In the genomic region with DNA sequence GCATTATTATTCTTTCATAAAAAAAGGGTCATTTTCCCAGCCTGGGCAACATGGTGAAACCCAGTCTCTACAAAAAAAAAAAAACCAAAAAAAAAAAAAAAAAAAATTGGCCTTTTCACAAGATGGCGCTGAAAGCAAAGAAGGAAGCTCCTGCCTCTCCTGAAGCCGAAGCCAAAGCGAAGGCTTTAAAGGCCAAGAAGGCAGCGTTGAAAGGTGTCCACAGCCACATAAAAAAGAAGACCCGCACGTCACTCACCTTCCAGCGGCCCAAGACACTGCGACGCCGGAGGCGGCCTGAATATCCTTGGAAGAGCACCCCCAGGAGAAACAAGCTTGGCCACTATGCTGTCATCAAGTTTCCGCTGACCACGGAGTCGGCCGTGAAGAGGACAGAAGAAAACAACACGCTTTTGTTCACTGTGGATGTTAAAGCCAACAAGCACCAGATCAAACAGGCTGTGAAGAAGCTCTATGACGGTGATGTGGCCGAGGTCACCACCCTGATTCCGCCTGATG, we compare ENCODE assay signal across 1 cellular context.
TF ChIP-seq lines count a peak whose summit lies in the region.

No MANE protein-coding gene starts in this region.

TF ChIP-seq in GM23338, 12 proteins besides CTCF, POLR2A, EP300 and RAD21 (continued from another document):
- TF ChIP-seq, protein P1, sequence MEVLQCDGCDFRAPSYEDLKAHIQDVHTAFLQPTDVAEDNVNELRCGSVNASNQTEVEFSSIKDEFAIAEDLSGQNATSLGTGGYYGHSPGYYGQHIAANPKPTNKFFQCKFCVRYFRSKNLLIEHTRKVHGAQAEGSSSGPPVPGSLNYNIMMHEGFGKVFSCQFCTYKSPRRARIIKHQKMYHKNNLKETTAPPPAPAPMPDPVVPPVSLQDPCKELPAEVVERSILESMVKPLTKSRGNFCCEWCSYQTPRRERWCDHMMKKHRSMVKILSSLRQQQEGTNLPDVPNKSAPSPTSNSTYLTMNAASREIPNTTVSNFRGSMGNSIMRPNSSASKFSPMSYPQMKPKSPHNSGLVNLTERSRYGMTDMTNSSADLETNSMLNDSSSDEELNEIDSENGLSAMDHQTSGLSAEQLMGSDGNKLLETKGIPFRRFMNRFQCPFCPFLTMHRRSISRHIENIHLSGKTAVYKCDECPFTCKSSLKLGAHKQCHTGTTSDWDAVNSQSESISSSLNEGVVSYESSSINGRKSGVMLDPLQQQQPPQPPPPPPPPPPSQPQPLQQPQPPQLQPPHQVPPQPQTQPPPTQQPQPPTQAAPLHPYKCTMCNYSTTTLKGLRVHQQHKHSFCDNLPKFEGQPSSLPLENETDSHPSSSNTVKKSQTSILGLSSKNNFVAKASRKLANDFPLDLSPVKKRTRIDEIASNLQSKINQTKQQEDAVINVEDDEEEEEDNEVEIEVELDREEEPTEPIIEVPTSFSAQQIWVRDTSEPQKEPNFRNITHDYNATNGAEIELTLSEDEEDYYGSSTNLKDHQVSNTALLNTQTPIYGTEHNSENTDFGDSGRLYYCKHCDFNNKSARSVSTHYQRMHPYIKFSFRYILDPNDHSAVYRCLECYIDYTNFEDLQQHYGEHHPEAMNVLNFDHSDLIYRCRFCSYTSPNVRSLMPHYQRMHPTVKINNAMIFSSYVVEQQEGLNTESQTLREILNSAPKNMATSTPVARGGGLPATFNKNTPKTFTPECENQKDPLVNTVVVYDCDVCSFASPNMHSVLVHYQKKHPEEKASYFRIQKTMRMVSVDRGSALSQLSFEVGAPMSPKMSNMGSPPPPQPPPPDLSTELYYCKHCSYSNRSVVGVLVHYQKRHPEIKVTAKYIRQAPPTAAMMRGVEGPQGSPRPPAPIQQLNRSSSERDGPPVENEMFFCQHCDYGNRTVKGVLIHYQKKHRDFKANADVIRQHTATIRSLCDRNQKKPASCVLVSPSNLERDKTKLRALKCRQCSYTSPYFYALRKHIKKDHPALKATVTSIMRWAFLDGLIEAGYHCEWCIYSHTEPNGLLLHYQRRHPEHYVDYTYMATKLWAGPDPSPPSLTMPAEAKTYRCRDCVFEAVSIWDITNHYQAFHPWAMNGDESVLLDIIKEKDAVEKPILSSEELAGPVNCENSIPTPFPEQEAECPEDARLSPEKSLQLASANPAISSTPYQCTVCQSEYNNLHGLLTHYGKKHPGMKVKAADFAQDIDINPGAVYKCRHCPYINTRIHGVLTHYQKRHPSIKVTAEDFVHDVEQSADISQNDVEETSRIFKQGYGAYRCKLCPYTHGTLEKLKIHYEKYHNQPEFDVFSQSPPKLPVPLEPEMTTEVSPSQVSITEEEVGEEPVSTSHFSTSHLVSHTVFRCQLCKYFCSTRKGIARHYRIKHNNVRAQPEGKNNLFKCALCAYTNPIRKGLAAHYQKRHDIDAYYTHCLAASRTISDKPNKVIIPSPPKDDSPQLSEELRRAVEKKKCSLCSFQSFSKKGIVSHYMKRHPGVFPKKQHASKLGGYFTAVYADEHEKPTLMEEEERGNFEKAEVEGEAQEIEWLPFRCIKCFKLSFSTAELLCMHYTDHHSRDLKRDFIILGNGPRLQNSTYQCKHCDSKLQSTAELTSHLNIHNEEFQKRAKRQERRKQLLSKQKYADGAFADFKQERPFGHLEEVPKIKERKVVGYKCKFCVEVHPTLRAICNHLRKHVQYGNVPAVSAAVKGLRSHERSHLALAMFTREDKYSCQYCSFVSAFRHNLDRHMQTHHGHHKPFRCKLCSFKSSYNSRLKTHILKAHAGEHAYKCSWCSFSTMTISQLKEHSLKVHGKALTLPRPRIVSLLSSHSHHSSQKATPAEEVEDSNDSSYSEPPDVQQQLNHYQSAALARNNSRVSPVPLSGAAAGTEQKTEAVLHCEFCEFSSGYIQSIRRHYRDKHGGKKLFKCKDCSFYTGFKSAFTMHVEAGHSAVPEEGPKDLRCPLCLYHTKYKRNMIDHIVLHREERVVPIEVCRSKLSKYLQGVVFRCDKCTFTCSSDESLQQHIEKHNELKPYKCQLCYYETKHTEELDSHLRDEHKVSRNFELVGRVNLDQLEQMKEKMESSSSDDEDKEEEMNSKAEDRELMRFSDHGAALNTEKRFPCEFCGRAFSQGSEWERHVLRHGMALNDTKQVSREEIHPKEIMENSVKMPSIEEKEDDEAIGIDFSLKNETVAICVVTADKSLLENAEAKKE (CRISPR knock-in tag; IDR thresholded peaks at IDR 0.05) = no peak
- TF ChIP-seq POLR2AphosphoS5 (IDR thresholded peaks at IDR 0.05; ENCODE audit: low read depth) (no peak), NANOG (IDR thresholded peaks at IDR 0.05; ENCODE audit: borderline replicate concordance) (no peak), ZNF331 (CRISPR knock-in tag; IDR thresholded peaks at IDR 0.05; ENCODE audit: low read depth) (no peak), JUNB (IDR thresholded peaks at IDR 0.05; ENCODE audit: unreplicated experiment) (no peak), STAT1 (IDR thresholded peaks at IDR 0.05; ENCODE audit: unreplicated experiment) (no peak)
- TF ChIP-seq, protein P2, sequence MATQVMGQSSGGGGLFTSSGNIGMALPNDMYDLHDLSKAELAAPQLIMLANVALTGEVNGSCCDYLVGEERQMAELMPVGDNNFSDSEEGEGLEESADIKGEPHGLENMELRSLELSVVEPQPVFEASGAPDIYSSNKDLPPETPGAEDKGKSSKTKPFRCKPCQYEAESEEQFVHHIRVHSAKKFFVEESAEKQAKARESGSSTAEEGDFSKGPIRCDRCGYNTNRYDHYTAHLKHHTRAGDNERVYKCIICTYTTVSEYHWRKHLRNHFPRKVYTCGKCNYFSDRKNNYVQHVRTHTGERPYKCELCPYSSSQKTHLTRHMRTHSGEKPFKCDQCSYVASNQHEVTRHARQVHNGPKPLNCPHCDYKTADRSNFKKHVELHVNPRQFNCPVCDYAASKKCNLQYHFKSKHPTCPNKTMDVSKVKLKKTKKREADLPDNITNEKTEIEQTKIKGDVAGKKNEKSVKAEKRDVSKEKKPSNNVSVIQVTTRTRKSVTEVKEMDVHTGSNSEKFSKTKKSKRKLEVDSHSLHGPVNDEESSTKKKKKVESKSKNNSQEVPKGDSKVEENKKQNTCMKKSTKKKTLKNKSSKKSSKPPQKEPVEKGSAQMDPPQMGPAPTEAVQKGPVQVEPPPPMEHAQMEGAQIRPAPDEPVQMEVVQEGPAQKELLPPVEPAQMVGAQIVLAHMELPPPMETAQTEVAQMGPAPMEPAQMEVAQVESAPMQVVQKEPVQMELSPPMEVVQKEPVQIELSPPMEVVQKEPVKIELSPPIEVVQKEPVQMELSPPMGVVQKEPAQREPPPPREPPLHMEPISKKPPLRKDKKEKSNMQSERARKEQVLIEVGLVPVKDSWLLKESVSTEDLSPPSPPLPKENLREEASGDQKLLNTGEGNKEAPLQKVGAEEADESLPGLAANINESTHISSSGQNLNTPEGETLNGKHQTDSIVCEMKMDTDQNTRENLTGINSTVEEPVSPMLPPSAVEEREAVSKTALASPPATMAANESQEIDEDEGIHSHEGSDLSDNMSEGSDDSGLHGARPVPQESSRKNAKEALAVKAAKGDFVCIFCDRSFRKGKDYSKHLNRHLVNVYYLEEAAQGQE (IDR thresholded peaks at IDR 0.05; ENCODE audit: unreplicated experiment) = no peak
TF ChIP-seq in GM23338: peak in this region for 0.
